1 cellular context compared by ENCODE assay signal in genomic region chrX:86047174-86047991, GRCh38.
TF ChIP-seq lines count a peak whose summit lies in the region.

TSS of gene CHM (minus strand) at chrX:86047558. CDS start at chrX:86047532, 26 bp downstream.

TF ChIP-seq in HEK293, 187 proteins besides CTCF, POLR2A, EP300 and RAD21 (continued from another document and continues in another):
- TF ChIP-seq ZNF280C (tag by site-specific recombination; IDR thresholded peaks at IDR 0.05) (no peak), HOXD13 (CRISPR knock-in tag; IDR thresholded peaks at IDR 0.05; ENCODE audit: borderline replicate concordance) (no peak), ZNF701 (tag by site-specific recombination; IDR thresholded peaks at IDR 0.05) (no peak), ZNF239 (tag by site-specific recombination; IDR thresholded peaks at IDR 0.05) (no peak), ZNF133 (tag by site-specific recombination; IDR thresholded peaks at IDR 0.05) (no peak), ZNF426 (tag by site-specific recombination; IDR thresholded peaks at IDR 0.05) (no peak), ZNF837 (tag by site-specific recombination; IDR thresholded peaks at IDR 0.05) (no peak), ZNF707 (tag by site-specific recombination; IDR thresholded peaks at IDR 0.05) (no peak), ZNF677 (tag by site-specific recombination; IDR thresholded peaks at IDR 0.05) (no peak), ZNF548 (tag by site-specific recombination; IDR thresholded peaks at IDR 0.05) (no peak), PBX3 (CRISPR knock-in tag; IDR thresholded peaks at IDR 0.05) (no peak), ZNF266 (tag by site-specific recombination; IDR thresholded peaks at IDR 0.05; ENCODE audit: low read depth) (no peak), ZNF132 (tag by site-specific recombination; IDR thresholded peaks at IDR 0.05; ENCODE audit: borderline replicate concordance) (no peak), TSHZ1 (tag by site-specific recombination; IDR thresholded peaks at IDR 0.05; ENCODE audit: borderline replicate concordance) (no peak), SP3 (tag by site-specific recombination; IDR thresholded peaks at IDR 0.05) (peak; percentile 58), ELK4 (IDR thresholded peaks at IDR 0.05; ENCODE audit: borderline replicate concordance, low read depth, low read length) (no peak), ZBTB17 (tag by site-specific recombination; IDR thresholded peaks at IDR 0.05) (peak; percentile 97), ZNF184 (tag by site-specific recombination; IDR thresholded peaks at IDR 0.05) (no peak), ZNF394 (tag by site-specific recombination; IDR thresholded peaks at IDR 0.05; ENCODE audit: borderline replicate concordance) (no peak), ZNF510 (tag by site-specific recombination; IDR thresholded peaks at IDR 0.05; ENCODE audit: insufficient replicate concordance) (no peak), ZNF596 (tag by site-specific recombination; IDR thresholded peaks at IDR 0.05) (no peak), BCL11A (tag by site-specific recombination; IDR thresholded peaks at IDR 0.05; ENCODE audit: low read depth) (no peak), ZNF585B (tag by site-specific recombination; IDR thresholded peaks at IDR 0.05) (no peak), ZNF112 (tag by site-specific recombination; IDR thresholded peaks at IDR 0.05) (no peak), ZNF416 (tag by site-specific recombination; IDR thresholded peaks at IDR 0.05) (no peak), ZBTB44 (tag by site-specific recombination; IDR thresholded peaks at IDR 0.05) (no peak), ZIC2 (tag by site-specific recombination; IDR thresholded peaks at IDR 0.05) (no peak), ZNF747 (tag by site-specific recombination; IDR thresholded peaks at IDR 0.05) (no peak), ZNF19 (tag by site-specific recombination; IDR thresholded peaks at IDR 0.05; ENCODE audit: low read depth) (no peak), ZNF354C (tag by site-specific recombination; IDR thresholded peaks at IDR 0.05; ENCODE audit: borderline replicate concordance, low read depth) (no peak), RBAK (tag by site-specific recombination; IDR thresholded peaks at IDR 0.05) (no peak), SP7 (tag by site-specific recombination; IDR thresholded peaks at IDR 0.05) (0 out of 2 replicates have a peak, but pooled peaks have one; percentile 58), ZNF423 (tag by site-specific recombination; IDR thresholded peaks at IDR 0.05) (no peak), ZNF555 (tag by site-specific recombination; conservative IDR thresholded peaks at IDR 0.05) (no peak), ZNF561 (tag by site-specific recombination; IDR thresholded peaks at IDR 0.05; ENCODE audit: borderline replicate concordance) (no peak), EGR2 (tag by site-specific recombination; IDR thresholded peaks at IDR 0.05; ENCODE audit: low read depth) (no peak), YY2 (tag by site-specific recombination; IDR thresholded peaks at IDR 0.05) (peak; percentile 81), ZNF610 (tag by site-specific recombination; IDR thresholded peaks at IDR 0.05; ENCODE audit: borderline replicate concordance) (no peak), ZNF624 (tag by site-specific recombination; IDR thresholded peaks at IDR 0.05) (no peak), ZNF350 (tag by site-specific recombination; IDR thresholded peaks at IDR 0.05) (no peak), PRDM6 (tag by site-specific recombination; IDR thresholded peaks at IDR 0.05) (no peak), BCL11B (tag by site-specific recombination; IDR thresholded peaks at IDR 0.05; ENCODE audit: low read depth) (no peak), ZNF248 (tag by site-specific recombination; IDR thresholded peaks at IDR 0.05) (no peak), ZBTB7A (tag by site-specific recombination; IDR thresholded peaks at IDR 0.05; ENCODE audit: low read depth) (no peak), ZNF223 (tag by site-specific recombination; IDR thresholded peaks at IDR 0.05) (peak; percentile 49; the same call in 1 of the 2 replicates), ZNF311 (tag by site-specific recombination; IDR thresholded peaks at IDR 0.05; ENCODE audit: borderline replicate concordance) (no peak), ATF2 (tag by site-specific recombination; IDR thresholded peaks at IDR 0.05; ENCODE audit: low read depth) (no peak), ZNF488 (tag by site-specific recombination; IDR thresholded peaks at IDR 0.05) (no peak), ZNF148 (tag by site-specific recombination; IDR thresholded peaks at IDR 0.05; ENCODE audit: borderline replicate concordance) (no peak), ZNF654 (tag by site-specific recombination; IDR thresholded peaks at IDR 0.05; ENCODE audit: low read depth) (no peak), WT1 (tag by site-specific recombination; IDR thresholded peaks at IDR 0.05) (no peak), GLI4 (tag by site-specific recombination; IDR thresholded peaks at IDR 0.05) (no peak), ZBTB21 (tag by site-specific recombination; IDR thresholded peaks at IDR 0.05) (peak; percentile 56; the same call in 1 of the 2 replicates), TCF7L2 (IDR thresholded peaks at IDR 0.05; ENCODE audit: borderline replicate concordance, low read depth, low read length) (no peak), GFI1B (tag by site-specific recombination; IDR thresholded peaks at IDR 0.05) (no peak), OSR2 (tag by site-specific recombination; IDR thresholded peaks at IDR 0.05) (no peak), ZNF514 (tag by site-specific recombination; IDR thresholded peaks at IDR 0.05) (no peak)
